ENCODE assay signal across 8 cellular contexts in genomic region chr19:927044-927706, GRCh38. TPM values are rescaled to one million over a fixed set of nuclear protein-coding genes. Genes with fewer than 3 reads are reported as not detected.
A peak's percentile ranks its signal among the peaks of the same experiment; 100 is the strongest.
DNase-seq lines count a peak whose midpoint lies in the region; ATAC-seq and TF ChIP-seq lines count a peak whose summit lies in the region.

No MANE protein-coding gene starts in this region.

- H3K79me2 ChIP-seq in trophoblast cell (ENCODE audit: control insufficient read depth, insufficient read depth, low read length, poor library complexity): peaks cover 43% of the 10 kb centered on the region

- H2AK5ac ChIP-seq in trophoblast cell (ENCODE audit: low read length): peak overlapping the region; percentile 53

- peak overlapping the region; percentile 85 for H4K91ac ChIP-seq in trophoblast cell (ENCODE audit: low read depth, low read length)

- POLR2A ChIA-PET in GM10248 (lab: Yijun Ruan, JAX): no interaction called here

- ATAC-seq in GM19397 (IDR thresholded peaks at IDR 0.05; ENCODE audit: unreplicated experiment): no peak

- peak overlapping the region; percentile 100 for H3K4ac ChIP-seq in trophoblast cell (ENCODE audit: low read depth, low read length)

- no peak overlapping the region for H2BK12ac ChIP-seq in trophoblast cell (ENCODE audit: low read length)

- H4K8ac ChIP-seq in trophoblast cell (ENCODE audit: low read depth, low read length): peak overlapping the region; percentile 87

- peak overlapping the region; percentile 56 for H4K12ac ChIP-seq in trophoblast cell (ENCODE audit: low read depth, low read length)

- H3K9ac ChIP-seq in trophoblast cell (ENCODE audit: low read length): peak overlapping the region; percentile 91

- peaks cover 9% of the 10 kb centered on the region for H3K4me1 ChIP-seq in SJSA1 (replicated peaks)
- peaks cover 29 to 37% of the 10 kb centered on the region in 2 experiments for H3K4me1 ChIP-seq in trophoblast cell (ENCODE audit: control insufficient read depth in 1 of 2, insufficient read depth in 2 of 2, low read length in 2 of 2)

- peak overlapping the region; percentile 87 for H3K4me2 ChIP-seq in trophoblast cell (ENCODE audit: low read length)

- H2AFZ ChIP-seq in trophoblast cell (ENCODE audit: insufficient read depth, low read length, poor library complexity): no peak overlapping the region

- WGBS in trophoblast cell (ENCODE audit: extremely low coverage, insufficient coverage, insufficient read length): no CpG with 5 or more reads among the region's 28 CpGs

- CTCF ChIA-PET in GM10248 (lab: Yijun Ruan, JAX): interaction anchor here (1.1 kb wide), 1 partner anchor 57 kb away, joined by 4 read pairs; the partner anchor contains the start of gene WDR18

- H3K4me3 ChIP-seq in SJSA1 (peak overlapping the region; percentile 90), trophoblast cell (ENCODE audit: low read depth, low read length) (peak overlapping the region; percentile 98)

- H3K9me3 ChIP-seq in SJSA1 (replicated peaks) (no peaks in the 10 kb centered on the region; the same call in 1 of the 2 replicates), trophoblast cell (ENCODE audit: insufficient read depth, low read depth, low read length) (peaks cover 2% of the 10 kb centered on the region)

- peak overlapping the region; percentile 89 for H3K18ac ChIP-seq in trophoblast cell (ENCODE audit: low read length)

- peak overlapping the region; percentile 71 for H2BK120ac ChIP-seq in trophoblast cell (ENCODE audit: insufficient read depth, low read length, poor library complexity)

- peaks cover 58% of the 10 kb centered on the region for H3K79me1 ChIP-seq in trophoblast cell (ENCODE audit: low read length)

- peak overlapping the region; percentile 73 for H3K14ac ChIP-seq in trophoblast cell (ENCODE audit: low read length)

- H2BK5ac ChIP-seq in trophoblast cell (ENCODE audit: low read depth, low read length, poor library complexity): peak overlapping the region; percentile 100

- TF ChIP-seq CTCF in GM10248 (IDR thresholded peaks at IDR 0.05; ENCODE audit: control extremely low read depth, extremely low read depth, low read depth, missing control alignments): no peak

- H3K36me3 ChIP-seq in SJSA1 (peaks cover 7% of the 10 kb centered on the region), trophoblast cell (ENCODE audit: control insufficient read depth in 1 of 2, insufficient read depth in 2 of 2, low read length in 2 of 2) (peaks cover 30 to 34% of the 10 kb centered on the region in 2 experiments)

- H3K27me3 ChIP-seq in SJSA1 (replicated peaks) (no peaks in the 10 kb centered on the region), trophoblast cell (ENCODE audit: insufficient read depth, low read length) (no peaks in the 10 kb centered on the region)

- DNase-seq in NCI-H1417 (lab: John Stamatoyannopoulos, UW) (peak in 2 of 3 experiments; percentile 62 to 68), NCI-H1417 treated with DMSO at 0.1 percent for 48 hours (lab: John Stamatoyannopoulos, UW) (no peak), SJSA1 (ENCODE audit: low read depth in 1 of 2, low spot score in 2 of 2) (peak in 1 of 2 experiments; percentile 50), fibroblast of peridontal ligament (ENCODE audit: extremely low read depth) (peak; percentile 40), trophoblast cell (peak; percentile 64 to 75), NCI-H2171 treated with DMSO at 0.1 percent for 48 hours (lab: John Stamatoyannopoulos, UW) (no peak), GM10248 (ENCODE audit: extremely low spot score) (no peak)

- no peak overlapping the region for H3K23ac ChIP-seq in trophoblast cell (ENCODE audit: low read length)

- no peak overlapping the region for H3K27ac ChIP-seq in SJSA1
- H3K27ac ChIP-seq in trophoblast cell (ENCODE audit: low read depth, low read length): peak overlapping the region; percentile 98

RNA-seq across cellular contexts. Expression of gene ARID3A, which starts 1.3 kb away (rescaled TPM):
- 4.2 and 8.1 TPM in 2 replicates for total RNA-seq in SJSA1 (2014; rRNA removed; shearing (Covaris generic))
- 445 and 449 TPM in 2 replicates for polyA plus RNA-seq in trophoblast cell (2013)

RNA-seq across cellular contexts. Expression of gene KISS1R, which starts 10.0 kb away (rescaled TPM):
- not detected in 2 replicates for total RNA-seq in SJSA1 (2014; rRNA removed; shearing (Covaris generic))
- polyA plus RNA-seq in trophoblast cell (2013): 0.10 and 0.14 TPM in 2 replicates

RNA-seq across cellular contexts. Expression of gene R3HDM4, which starts 14.2 kb away (rescaled TPM):
- total RNA-seq in SJSA1 (2014; rRNA removed; shearing (Covaris generic)): 23.9 and 38.2 TPM in 2 replicates
- 51.5 and 52.5 TPM in 2 replicates for polyA plus RNA-seq in trophoblast cell (2013)

RNA-seq across cellular contexts. Expression of gene RNU6-9, which starts 33.9 kb away (rescaled TPM):
- not detected in 2 replicates for total RNA-seq in SJSA1 (2014; rRNA removed; shearing (Covaris generic))
- polyA plus RNA-seq in trophoblast cell (2013): not detected in 2 replicates

RNA-seq across cellular contexts. Expression of gene MED16, which starts 34.2 kb away (rescaled TPM):
- total RNA-seq in SJSA1 (2014; rRNA removed; shearing (Covaris generic)): 17.2 and 18.7 TPM in 2 replicates
- 24.8 and 25.9 TPM in 2 replicates for polyA plus RNA-seq in trophoblast cell (2013)

Comparison
In these comparisons a context has a peak if more than half of its experiments do, and no peak if none do; other contexts are left out.
1. DNase-seq: peak in NCI-H1417 (2 of 3), fibroblast of peridontal ligament (single experiment) and trophoblast cell (2 of 2); none in NCI-H1417 treated with DMSO at 0.1 percent for 48 hours (single experiment), NCI-H2171 treated with DMSO at 0.1 percent for 48 hours (single experiment) and GM10248 (single experiment).